10 cellular contexts compared by ENCODE assay signal in genomic region chr9:130765135-130766030, GRCh38.
DNase-seq lines count a peak whose midpoint lies in the region; ATAC-seq, FAIRE-seq and TF ChIP-seq lines count a peak whose summit lies in the region.
"Had no signal": no experiment of that assay in that cellular context is flagged by ENCODE, and none has a peak within 500 bp of the region (broad histone marks: within the 10 kb centered on the region; RNA-seq: fewer than 3 reads in every experiment).

No MANE protein-coding gene starts in this region.

- H4K20me1 ChIP-seq in SK-N-SH (ENCODE audit: insufficient read depth), result no peaks in the 10 kb centered on the region

- H3K4me2 ChIP-seq in SK-N-SH, result peak overlapping the region; percentile 55

- H3K27me3 ChIP-seq in SK-N-SH (ENCODE audit: insufficient read depth) (no peaks in the 10 kb centered on the region), right cardiac atrium (ENCODE audit: control insufficient read depth, insufficient read depth) (no peaks in the 10 kb centered on the region)

- H3K36me3 ChIP-seq in SK-N-SH (replicated peaks in 1 of 2; ENCODE audit: control insufficient read depth in 1 of 2, insufficient read depth in 2 of 2, low read length in 1 of 2), result no peaks in the 10 kb centered on the region

- H3K27ac ChIP-seq in SK-N-SH (ENCODE audit: low read depth in 2 of 2, low read length in 1 of 2) (peak overlapping the region in 1 of 2 experiments; percentile 54; a peak in 2 of 4 replicates), caudate nucleus (ENCODE audit: low read depth, low read length) (peak overlapping the region; percentile 1), skin epidermis (peak overlapping the region in 11 of 21 experiments; percentile 0 to 73 (median 43)), right cardiac atrium (ENCODE audit: low read length) (no peak overlapping the region)

- peak overlapping the region; percentile 17; the same call in 1 of the 2 replicates for H3K9ac ChIP-seq in SK-N-SH

- CTCF ChIA-PET in SK-N-SH (lab: Yijun Ruan, JAX), result interaction anchor here (1.0 to 4.7 kb wide), 4 partner anchors 59 to 105 kb away, joined by 3 to 62 read pairs (median 6); no protein-coding TSS in a partner anchor

- no peak for TF ChIP-seq RAD21 in SK-N-SH (IDR thresholded peaks at IDR 0.05; ENCODE audit: low read length)

- FAIRE-seq in H54 (lab: Jason Lieb, UNC), result no peak
- FAIRE-seq: A204.1, colon had no signal

- no peak for TF ChIP-seq EP300 in SK-N-SH (IDR thresholded peaks at IDR 0.05; ENCODE audit: borderline replicate concordance in 1 of 2, low read depth in 1 of 2, low read length in 1 of 2)

- TF ChIP-seq CTCF in SK-N-SH (IDR thresholded peaks at IDR 0.05), result no peak

- no peak for DNase-seq in SK-N-SH
- DNase-seq in caudate nucleus (lab: John Stamatoyannopoulos, UW), result no peak
- DNase-seq in H54 (ENCODE audit: insufficient read length, low spot score), result no peak
- DNase-seq in right cardiac atrium, result no peak
- DNase-seq in pons (ENCODE audit: low spot score), result no peak

- POLR2A ChIA-PET in SK-N-SH (lab: Yijun Ruan, JAX), result no interaction called here

- TF ChIP-seq POLR2A in H54 (IDR thresholded peaks at IDR 0.05; ENCODE audit: low read depth, low read length), result no peak

- WGBS in SK-N-SH (ENCODE audit: low lambda C conversion rate), result 69% methylated on average over 8 of the region's 8 CpGs
- WGBS in right cardiac atrium, result 69% methylated on average over 8 of the region's 8 CpGs

- H3K9me3 ChIP-seq in SK-N-SH (no peaks in the 10 kb centered on the region), right cardiac atrium (ENCODE audit: control insufficient read depth, low read length) (no peaks in the 10 kb centered on the region)

- no peak overlapping the region for H2AFZ ChIP-seq in SK-N-SH (ENCODE audit: low read depth)

- H3K4me1 ChIP-seq in SK-N-SH (ENCODE audit: control insufficient read depth in 1 of 2, insufficient read depth in 2 of 2, low read depth in 1 of 2, low read length in 1 of 2) (peaks cover 6 to 33% of the 10 kb centered on the region in 2 experiments; a peak in 3 of 4 replicates), right cardiac atrium (ENCODE audit: control insufficient read depth, insufficient read depth, low read length) (peaks cover 16% of the 10 kb centered on the region)

- peaks cover 11% of the 10 kb centered on the region for H3F3A ChIP-seq in SK-N-SH (replicated peaks; ENCODE audit: insufficient read depth)

- H3K9me2 ChIP-seq in SK-N-SH, result no peaks in the 10 kb centered on the region

- H3K4me3 ChIP-seq in SK-N-SH (ENCODE audit: low read depth in 2 of 2, low read length in 1 of 2) (no peak overlapping the region), skin epidermis (no peak overlapping the region), right cardiac atrium (ENCODE audit: low read length) (no peak overlapping the region)

- intact Hi-C loops in right cardiac atrium (cut with DNase I), result no loop called here

- ATAC-seq in SK-N-SH treated with all-trans-retinoic acid at 6 μM for 48 hours (no peak), HG02678 (IDR thresholded peaks at IDR 0.05; ENCODE audit: unreplicated experiment) (peak; percentile 71), right cardiac atrium (no peak)

- peaks cover 80% of the 10 kb centered on the region for H3K79me2 ChIP-seq in SK-N-SH (ENCODE audit: insufficient read depth)

TF ChIP-seq in SK-N-SH, 30 proteins besides CTCF, POLR2A, EP300 and RAD21:
- TF ChIP-seq SIN3A (IDR thresholded peaks at IDR 0.05; ENCODE audit: borderline replicate concordance, low read depth, low read length) (no peak), JUND (IDR thresholded peaks at IDR 0.05) (no peak), SMC3 (IDR thresholded peaks at IDR 0.05; ENCODE audit: low read depth, low read length) (no peak), TAF1 (IDR thresholded peaks at IDR 0.05; ENCODE audit: borderline replicate concordance, low read depth, low read length) (no peak), PBX3 (IDR thresholded peaks at IDR 0.05) (no peak), ELF1 (IDR thresholded peaks at IDR 0.05) (no peak), FOXM1 (IDR thresholded peaks at IDR 0.05; ENCODE audit: low read depth) (no peak), CHD2 (IDR thresholded peaks at IDR 0.05; ENCODE audit: low read length, partially characterized antibody) (no peak)
TF ChIP-seq in SK-N-SH: peak in this region for 0.

TF ChIP-seq in SK-N-SH treated with all-trans-retinoic acid at 6 μM for 48 hours, 23 proteins besides CTCF, POLR2A, EP300 and RAD21:
- TF ChIP-seq CSDC2 (CRISPR knock-in tag; IDR thresholded peaks at IDR 0.05) (no peak), ESRRG (CRISPR knock-in tag; IDR thresholded peaks at IDR 0.05) (no peak), SNAI2 (CRISPR knock-in tag; IDR thresholded peaks at IDR 0.05) (no peak), PPARA (CRISPR knock-in tag; IDR thresholded peaks at IDR 0.05; ENCODE audit: borderline replicate concordance) (no peak), ARNTL (CRISPR knock-in tag; IDR thresholded peaks at IDR 0.05; ENCODE audit: borderline replicate concordance, low read depth) (no peak), CREB5 (CRISPR knock-in tag; IDR thresholded peaks at IDR 0.05; ENCODE audit: low read depth) (no peak), ZC3H10 (CRISPR knock-in tag; IDR thresholded peaks at IDR 0.05) (no peak), GLIS3 (CRISPR knock-in tag; IDR thresholded peaks at IDR 0.05) (no peak)
